ENCODE assay signal across 7 cellular contexts in genomic region chr4:186010821-186011220, GRCh38. TPM values are rescaled to one million over a fixed set of nuclear protein-coding genes. Genes with fewer than 3 reads are reported as not detected.
"Had no signal": no experiment of that assay in that cellular context is flagged by ENCODE, and none has a peak within 500 bp of the region (broad histone marks: within the 10 kb centered on the region; RNA-seq: fewer than 3 reads in every experiment).

No MANE protein-coding gene starts in this region.

- DNase-seq: H9, HCEC 1CT, KG1 had no signal

- H3K4me3 ChIP-seq: GM23338 had no signal

- FAIRE-seq: H54, HTR-8/SVneo had no signal

- ATAC-seq: GM23338 had no signal

- H2AFZ ChIP-seq: GM23338 had no signal

- H3K4me2 ChIP-seq: GM23338 had no signal

RNA-seq across cellular contexts. Expression of gene TLR3, which starts 58.1 kb away (rescaled TPM):
- polyA plus RNA-seq: IgD-negative memory B cell had no signal
